In genomic region chr6:131898718-131899117, GRCh38 we compare ENCODE assay signal across 28 cellular contexts.
"Had no signal": no experiment of that assay in that cellular context is flagged by ENCODE, and none has a peak within 500 bp of the region (broad histone marks: within the 10 kb centered on the region; RNA-seq: fewer than 3 reads in every experiment).

No MANE protein-coding gene starts in this region.

- FAIRE-seq: colon, endometrium, endothelial cell of umbilical vein, frontal cortex had no signal

- H3K9me3 ChIP-seq: colonic mucosa, gastrocnemius medialis had no signal

- H3K4me1 ChIP-seq: colonic mucosa, esophagus squamous epithelium, foreskin keratinocyte, gastrocnemius medialis, heart left ventricle, heart right ventricle had no signal

- H3K27ac ChIP-seq: colonic mucosa, coronary artery, dorsolateral prefrontal cortex, epithelial cell of prostate, esophagus squamous epithelium, foreskin keratinocyte, gastrocnemius medialis, gastroesophageal sphincter, heart left ventricle, heart right ventricle had no signal

- DNase-seq: colonic mucosa; cortex of kidney; dermis blood vessel endothelial cell; dorsolateral prefrontal cortex; effector CD4-positive, alpha-beta T cell; effector CD8-positive, alpha-beta T cell; effector memory CD4-positive, alpha-beta T cell; effector memory CD8-positive, alpha-beta T cell; endodermal cell; erythroblast; esophagus squamous epithelium; foreskin fibroblast; foreskin keratinocyte; foreskin melanocyte; gastrocnemius medialis; glutamatergic neuron; head of caudate nucleus; heart left ventricle; heart right ventricle had no signal

- ATAC-seq: effector memory CD8-positive, alpha-beta T cell; esophagus mucosa; foreskin keratinocyte; gastrocnemius medialis; gastroesophageal sphincter; heart left ventricle; heart right ventricle had no signal

- H3K4me3 ChIP-seq: colonic mucosa, coronary artery, dorsolateral prefrontal cortex, esophagus muscularis mucosa, esophagus squamous epithelium, gastrocnemius medialis, gastroesophageal sphincter, heart left ventricle, heart right ventricle had no signal

- H3K27me3 ChIP-seq: colonic mucosa, dorsolateral prefrontal cortex, esophagus muscularis mucosa, esophagus squamous epithelium, foreskin keratinocyte, gastrocnemius medialis, gastroesophageal sphincter, heart right ventricle had no signal

- H3K36me3 ChIP-seq: colonic mucosa, esophagus muscularis mucosa, esophagus squamous epithelium, gastrocnemius medialis, gastroesophageal sphincter, heart left ventricle, heart right ventricle had no signal
